ENCODE assay signal across 23 cellular contexts in the genomic region with DNA sequence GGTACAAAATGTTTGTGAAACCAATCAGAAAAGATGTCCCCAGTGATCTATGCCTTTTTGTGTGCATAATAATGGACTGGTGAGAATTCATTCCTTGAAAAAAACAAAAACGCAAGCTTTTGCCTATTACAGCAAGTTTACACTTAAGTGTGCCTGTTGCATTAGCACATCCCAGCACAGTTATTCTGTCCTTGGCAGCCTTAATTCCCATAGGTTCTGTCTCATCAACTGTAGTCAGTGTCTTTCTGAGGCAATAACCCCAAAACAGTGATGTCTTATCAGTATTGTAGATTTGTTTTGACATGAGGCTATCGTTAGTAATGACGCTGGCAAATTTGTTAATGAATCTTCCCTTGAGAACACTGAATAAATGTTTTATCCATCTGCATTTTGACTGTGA.
"Had no signal": no experiment of that assay in that cellular context is flagged by ENCODE, and none has a peak within 500 bp of the region (broad histone marks: within the 10 kb centered on the region; RNA-seq: fewer than 3 reads in every experiment).

No MANE protein-coding gene starts in this region.

- ATAC-seq: heart right ventricle; left cardiac atrium; left lung; left ventricle myocardium superior; lower lobe of right lung; naive thymus-derived CD4-positive, alpha-beta T cell had no signal

- FAIRE-seq: colon, endothelial cell of umbilical vein, frontal cortex, islet of Langerhans, keratinocyte had no signal

- H3K36me3 ChIP-seq: esophagus muscularis mucosa, heart right ventricle, lower lobe of right lung had no signal

- H3K27ac ChIP-seq: coronary artery, dorsolateral prefrontal cortex, esophagus muscularis mucosa, foreskin keratinocyte, heart right ventricle, left lung, lower lobe of right lung had no signal

- DNase-seq: dermis blood vessel endothelial cell; dorsolateral prefrontal cortex; effector CD4-positive, alpha-beta T cell; effector memory CD4-positive, alpha-beta T cell; foreskin keratinocyte; glutamatergic neuron; head of caudate nucleus; heart right ventricle; hippocampal formation; left cardiac atrium; left lung; left ventricle myocardium superior; lower lobe of right lung; mesendoderm; midbrain; naive thymus-derived CD4-positive, alpha-beta T cell had no signal

- H3K9me3 ChIP-seq: esophagus muscularis mucosa, left lung, lower lobe of right lung had no signal

- H3K27me3 ChIP-seq: esophagus muscularis mucosa, foreskin keratinocyte, left lung had no signal

- H3K4me3 ChIP-seq: coronary artery, dorsolateral prefrontal cortex, esophagus muscularis mucosa, heart right ventricle, left lung, lower lobe of right lung had no signal

- H3K4me1 ChIP-seq: esophagus muscularis mucosa, heart right ventricle, left lung, lower lobe of right lung had no signal
